In genomic region chr6:692356-692851, GRCh38 we compare ENCODE assay signal across 8 cellular contexts. TPM values are rescaled to one million over a fixed set of nuclear protein-coding genes. Genes with fewer than 3 reads are reported as not detected.
DNase-seq lines count a peak whose midpoint lies in the region; ATAC-seq and TF ChIP-seq lines count a peak whose summit lies in the region.

No MANE protein-coding gene starts in this region.

- intact Hi-C loops in PC-9 (cut with micrococcal nuclease; ENCODE audit: unreplicated experiment), result no loop called here
- intact Hi-C loops in stomach (cut with DNase I; ENCODE audit: low total_unique reads), result no loop called here

- WGBS in neuronal stem cell (ENCODE audit: extremely low coverage in 2 of 2, insufficient read length in 2 of 2, insufficient replicate concordance in 1 of 2), 2 donors, result no CpG with 5 or more reads among the region's 45 CpGs
- WGBS in stomach, 5 donors, result 0% methylated on average over 21 to 44 of the region's 45 CpGs

- no peak for TF ChIP-seq EP300 in stomach (IDR thresholded peaks at IDR 0.05)

- ATAC-seq in GM19324 (IDR thresholded peaks at IDR 0.05; ENCODE audit: low FRiP score, unreplicated experiment), result peak; percentile 76
- peak; percentile 61 for ATAC-seq in HG03378 (IDR thresholded peaks at IDR 0.05; ENCODE audit: unreplicated experiment)

- H3K9me2 ChIP-seq in PC-9 (ENCODE audit: insufficient read depth), result no peaks in the 10 kb centered on the region

- CTCF ChIA-PET in PC-9 (lab: Charles Lee), result interaction anchor here (0.6 kb wide), 1 partner anchor 642 kb away, joined by 3 read pairs; no protein-coding TSS in a partner anchor

- no peak overlapping the region for H2BK120ac ChIP-seq in neuronal stem cell (ENCODE audit: low read depth, low read length)

- H3K79me2 ChIP-seq in PC-9 (ENCODE audit: low read depth), result peaks cover 34% of the 10 kb centered on the region

- no peak overlapping the region for H3K4ac ChIP-seq in neuronal stem cell (ENCODE audit: low read length)

- H3K36me3 ChIP-seq in PC-9 (ENCODE audit: low read depth) (no peaks in the 10 kb centered on the region), neuronal stem cell (replicated peaks in 1 of 2; ENCODE audit: control insufficient read depth in 2 of 2, insufficient read depth in 2 of 2, low read length in 2 of 2) (peaks cover 7 to 26% of the 10 kb centered on the region in 2 donors), stomach (peaks cover 0 to 16% (median 5%) of the 10 kb centered on the region in 4 donors)

- H3K4me3 ChIP-seq in PC-9 (peak overlapping the region; percentile 80), fibroblast of the aortic adventitia (ENCODE audit: low read depth, low read length) (peak overlapping the region; percentile 93), neuronal stem cell (ENCODE audit: low read length in 2 of 2) (peak overlapping the region; percentile 96), stomach (peak overlapping the region; percentile 96 to 99 (median 98))

- H4K8ac ChIP-seq in neuronal stem cell (ENCODE audit: low read depth, low read length), result peak overlapping the region; percentile 72

- TF ChIP-seq POLR2A in stomach (IDR thresholded peaks at IDR 0.05), result no peak

- peak overlapping the region; percentile 40 for H2AK5ac ChIP-seq in neuronal stem cell (ENCODE audit: low read depth, low read length)

- TF ChIP-seq CTCF in PC-9 (conservative IDR thresholded peaks at IDR 0.05), result no peak
- no peak for TF ChIP-seq CTCF in fibroblast of the aortic adventitia (IDR thresholded peaks at IDR 0.05; ENCODE audit: insufficient read depth, low read length)
- no peak for TF ChIP-seq CTCF in stomach (IDR thresholded peaks at IDR 0.05)

- H3F3A ChIP-seq in PC-9 (ENCODE audit: insufficient read depth, low read depth), result no peaks in the 10 kb centered on the region

- H3K4me1 ChIP-seq in PC-9 (replicated peaks; ENCODE audit: insufficient read depth) (peaks cover 6% of the 10 kb centered on the region; the same call in 1 of the 2 replicates), neuronal stem cell (ENCODE audit: control insufficient read depth in 2 of 2, insufficient read depth in 1 of 2, low read depth in 1 of 2, low read length in 2 of 2) (peaks cover 2 to 7% of the 10 kb centered on the region in 2 donors), stomach (peaks cover 0 to 49% (median 26%) of the 10 kb centered on the region in 4 donors)

- no peak overlapping the region for H4K91ac ChIP-seq in neuronal stem cell (ENCODE audit: low read depth, low read length, poor library complexity)

- BruUV-seq in PC-9 (replicated peaks; lab: Mats Ljungman, UMichigan), result no TSS peak

- H2BK5ac ChIP-seq in neuronal stem cell (ENCODE audit: low read length), result no peak overlapping the region

- H3K9me3 ChIP-seq in PC-9 (ENCODE audit: insufficient read depth, low read depth), result no peaks in the 10 kb centered on the region
- H3K9me3 ChIP-seq in neuronal stem cell (replicated peaks in 1 of 2; ENCODE audit: control insufficient read depth in 2 of 2, insufficient read depth in 1 of 2, low read depth in 1 of 2, low read length in 2 of 2), result no peaks in the 10 kb centered on the region
- no peaks in the 10 kb centered on the region for H3K9me3 ChIP-seq in stomach

- H3K27ac ChIP-seq in PC-9 (peak overlapping the region; percentile 49; the same call in 1 of the 2 replicates), neuronal stem cell (replicated peaks; ENCODE audit: low read length) (no peak overlapping the region), stomach (peak overlapping the region; percentile 87 to 92 (median 91))

- peak overlapping the region; percentile 76 for H3K4me2 ChIP-seq in PC-9
- H3K4me2 ChIP-seq in neuronal stem cell (ENCODE audit: insufficient read depth, low read length, poor library complexity, severe bottlenecking), result peak overlapping the region; percentile 85

- H3K27me3 ChIP-seq in PC-9 (ENCODE audit: insufficient read depth, low read depth) (no peaks in the 10 kb centered on the region), neuronal stem cell (ENCODE audit: control insufficient read depth in 3 of 3, insufficient read depth in 3 of 3, low read depth in 1 of 3, low read length in 3 of 3) (no peaks in the 10 kb centered on the region), stomach (no peaks in the 10 kb centered on the region)

- H3K9ac ChIP-seq in neuronal stem cell (ENCODE audit: low read depth, low read length, poor library complexity), result peak overlapping the region; percentile 85

- H3K18ac ChIP-seq in neuronal stem cell (ENCODE audit: low read length), result peak overlapping the region; percentile 88

- peaks cover 7% of the 10 kb centered on the region; the same call in 1 of the 2 replicates for H4K20me1 ChIP-seq in PC-9 (ENCODE audit: insufficient read depth)

- no peak overlapping the region for H3K14ac ChIP-seq in neuronal stem cell (ENCODE audit: low read length)

- peak overlapping the region; percentile 75 for H2AFZ ChIP-seq in PC-9
- peak overlapping the region; percentile 92 for H2AFZ ChIP-seq in neuronal stem cell (ENCODE audit: low read length)

- H3K79me1 ChIP-seq in neuronal stem cell (ENCODE audit: low read depth, low read length), result peaks cover 6% of the 10 kb centered on the region

- H2BK12ac ChIP-seq in neuronal stem cell (ENCODE audit: low read length), result no peak overlapping the region

- peak overlapping the region; percentile 87 for H3K23ac ChIP-seq in neuronal stem cell (ENCODE audit: low read depth, low read length, poor library complexity)

- H2BK15ac ChIP-seq in neuronal stem cell (ENCODE audit: low read length), result no peak overlapping the region

- DNase-seq in Ammon's horn (ENCODE audit: low spot score) (peak; percentile 35), PC-9 (peak; percentile 48 to 62), activated T-helper 1 cell treated with Interleukin-2 at 50 U/mL for 16 hours (ENCODE audit: low read depth) (peak; percentile 56), fibroblast of the aortic adventitia (ENCODE audit: low read depth) (peak; percentile 39), neuronal stem cell (ENCODE audit: low spot score) (peak; percentile 27), stomach (peak; percentile 46)

- POLR2A ChIA-PET in PC-9 (lab: Charles Lee; ENCODE audit: unreplicated experiment), result interaction anchor here (0.6 to 0.7 kb wide), 4 partner anchors 9 to 732 kb away, joined by 17 to 40 read pairs (median 22); no protein-coding TSS in a partner anchor

RNA-seq across cellular contexts. Expression of gene EXOC2, which starts 0.5 kb away (rescaled TPM):
- 21.3 and 28.2 TPM in 2 replicates for total RNA-seq in PC-9 (2021)
- 11.0 and 27.9 TPM in 2 replicates for total RNA-seq in fibroblast of the aortic adventitia (ENCODE audit: low replicate concordance)
- 18.9 TPM for polyA plus RNA-seq in neuronal stem cell (2013, experiment 1 of 2)
- polyA plus RNA-seq in neuronal stem cell (2013, experiment 2 of 2), result 19.1 TPM
- total RNA-seq in stomach, result 10 to 100 TPM in 4 of 5 donors, 1 to 10 TPM in 1; 6.7 to 39.7 (median 20.3) TPM
- 1 to 10 TPM; 5.3 to 8.9 (median 8.5) TPM for polyA plus RNA-seq in stomach

RNA-seq across cellular contexts. Expression of gene HUS1B, which starts 35.5 kb away (rescaled TPM):
- total RNA-seq in PC-9 (2021) (0.94 and 1.2 TPM in 2 replicates), fibroblast of the aortic adventitia (ENCODE audit: low replicate concordance) (0.45 and 0.65 TPM in 2 replicates), stomach (10 to 100 TPM in 1 of 5 donors, 1 to 10 TPM in 2, not detected in 2; 2.9 to 46.1 (median 4.8) TPM)
- 0.26 TPM for polyA plus RNA-seq in neuronal stem cell (2013, experiment 1 of 2)
- polyA plus RNA-seq in neuronal stem cell (2013, experiment 2 of 2), result 0.36 TPM
- under 1 TPM in 1 of 3 donors, not detected in 2; 0.31 TPM for polyA plus RNA-seq in stomach
